Comparison of ENCODE assay signal across 8 cellular contexts in genomic region chr1:25819496-25820246, GRCh38. TPM values are rescaled to one million over a fixed set of nuclear protein-coding genes. Genes with fewer than 3 reads are reported as not detected.
DNase-seq lines count a peak whose midpoint lies in the region; ATAC-seq and TF ChIP-seq lines count a peak whose summit lies in the region.

Gene MTFR1L (plus strand): TSS chr1:25819954. CDS start chr1:25823105, 3,151 bp downstream.

- DNase-seq in BJ (ENCODE audit: low read depth) = no peak
- peak; percentile 87 for DNase-seq in NCI-H69 (lab: John Stamatoyannopoulos, UW)
- peak; percentile 86 to 90 for DNase-seq in activated CD4-positive, alpha-beta T cell treated with anti-CD3 and anti-CD28 coated beads, Interleukin-2, amount 50 U/mL, for 24 hours (ENCODE audit: low read depth in 1 of 2, low spot score in 1 of 2)
- DNase-seq in dermis blood vessel endothelial cell = peak; percentile 68
- peak; percentile 92 to 95 (median 95) for DNase-seq in right lobe of liver
- peak; percentile 92 to 93 for DNase-seq in stimulated activated CD4-positive, alpha-beta T cell treated with anti-CD3 and anti-CD28 coated beads, Interleukin-4, amount 100 ng/mL, for 4 hours

- POLR2A ChIA-PET in BJ (lab: Charles Lee) = interaction anchor here (0.7 kb wide), 1 partner anchor 178 kb away, joined by 3 read pairs; no protein-coding TSS in a partner anchor

- intact Hi-C loops in right lobe of liver (cut with DNase I) = loop anchor here in 1 of 2 donors (10.0 kb wide), 1 partner anchor 285 kb away; no protein-coding TSS in a partner anchor

- peak; percentile 79 for ATAC-seq in GM19025 (IDR thresholded peaks at IDR 0.05; ENCODE audit: low read depth, unreplicated experiment)
- ATAC-seq in HG03196 (IDR thresholded peaks at IDR 0.05; ENCODE audit: unreplicated experiment) = peak; percentile 74
- ATAC-seq in right lobe of liver = peak; percentile 87 to 92 (median 88)

- H3K27me3 ChIP-seq in BJ (ENCODE audit: control insufficient read depth, insufficient read depth, low read length) = no peaks in the 10 kb centered on the region
- no peaks in the 10 kb centered on the region for H3K27me3 ChIP-seq in right lobe of liver

- H3K27ac ChIP-seq in right lobe of liver = peak within 1 kb of the TSS; percentile 73 to 97 (median 91)

- peak; percentile 84 for TF ChIP-seq POLR2A in right lobe of liver (IDR thresholded peaks at IDR 0.05)

- H3K36me3 ChIP-seq in BJ (ENCODE audit: control insufficient read depth, insufficient read depth, low read length) (peaks cover 9% of the 10 kb centered on the region), right lobe of liver (no peaks in the 10 kb centered on the region)

- WGBS in right lobe of liver (ENCODE audit: insufficient coverage, low coverage, low lambda C conversion rate, missing lambda C conversion rate) = 0% methylated on average over 19 of the region's 64 CpGs

- H3K4me1 ChIP-seq in right lobe of liver = peaks cover 0 to 32% (median 10%) of the 10 kb centered on the region in 4 donors

- H3K4me3 ChIP-seq in BJ (ENCODE audit: low read depth, low read length) (peak within 1 kb of the TSS; percentile 89), right lobe of liver (peak within 1 kb of the TSS; percentile 72 to 99 (median 94))

- CTCF ChIA-PET in BJ (lab: Yijun Ruan, JAX) = interaction anchor here (1.0 to 3.3 kb wide), 5 partner anchors 8 to 212 kb away, joined by 3 to 14 read pairs (median 4); no protein-coding TSS in a partner anchor

- no peak for TF ChIP-seq CTCF in BJ (IDR thresholded peaks at IDR 0.05; ENCODE audit: insufficient read depth, low read depth, low read length)
- no peak for TF ChIP-seq CTCF in right lobe of liver (IDR thresholded peaks at IDR 0.05)

- no peaks in the 10 kb centered on the region for H3K9me3 ChIP-seq in right lobe of liver

RNA-seq across cellular contexts. Expression of gene MTFR1L, which starts in this region (rescaled TPM):
- 57.8 and 93.7 TPM in 2 replicates for polyA plus RNA-seq in BJ (2011; rRNA removed)
- polyA minus RNA-seq in BJ (2011; rRNA and poly(A)+ RNA removed) = 34.7 and 46.6 TPM in 2 replicates
- 27.4 and 34.7 TPM in 2 replicates for total RNA-seq in dermis blood vessel endothelial cell
- total RNA-seq in right lobe of liver = 10 to 100 TPM; 30.8 to 48.9 (median 43.3) TPM
